ENCODE assay signal across 2 cellular contexts in the genomic region with DNA sequence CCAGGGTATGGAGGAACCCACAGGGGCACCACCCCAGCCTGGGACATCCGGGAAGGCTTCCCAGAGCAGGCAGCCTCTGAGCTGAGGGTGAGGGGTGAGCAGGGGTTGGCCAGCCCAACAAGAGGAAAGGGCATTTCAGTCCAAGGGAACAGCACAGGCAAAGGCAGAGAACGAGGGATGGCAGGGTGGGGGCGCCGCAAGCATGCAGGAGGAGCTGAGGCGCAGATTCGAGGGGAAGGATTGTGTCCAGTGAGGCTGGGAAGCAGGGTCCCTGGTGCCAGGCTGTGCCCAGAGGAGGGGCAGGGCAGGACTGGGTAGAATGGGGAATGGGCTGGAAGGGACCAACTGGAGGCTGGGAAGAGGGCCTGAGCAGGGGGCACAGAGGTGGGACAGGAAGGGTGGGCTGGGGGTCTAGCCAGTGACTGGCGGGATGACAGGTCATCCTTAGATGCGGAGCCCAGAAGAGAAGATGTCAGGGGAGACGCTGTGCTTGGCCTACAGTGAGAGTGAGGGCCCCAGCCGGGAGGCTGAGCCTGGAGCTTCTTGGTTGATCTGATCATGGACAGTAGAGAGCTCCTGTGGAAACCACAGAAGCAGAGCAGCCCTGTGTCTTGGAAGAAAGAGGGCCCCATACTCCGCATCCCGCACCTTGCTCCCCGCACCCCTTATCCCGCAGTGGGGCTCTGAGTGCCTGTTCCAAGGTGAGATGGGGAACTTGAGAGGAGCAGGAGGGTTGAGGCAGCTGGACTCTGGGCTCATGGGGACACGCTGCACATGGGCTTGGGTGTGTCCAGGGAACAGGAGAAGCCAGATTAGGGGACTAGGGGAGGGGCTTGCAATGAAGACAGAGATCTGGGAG.
TF ChIP-seq lines count a peak whose summit lies in the region.

No MANE protein-coding gene starts in this region.

TF ChIP-seq in IMR-90, 13 proteins besides CTCF, POLR2A, EP300 and RAD21:
- TF ChIP-seq MXI1 (IDR thresholded peaks at IDR 0.05; ENCODE audit: borderline replicate concordance, low read depth, low read length) (no peak), BHLHE40 (IDR thresholded peaks at IDR 0.05; ENCODE audit: low read depth, low read length) (no peak), RFX5 (IDR thresholded peaks at IDR 0.05; ENCODE audit: low read depth, low read length) (no peak), CEBPB (IDR thresholded peaks at IDR 0.05; ENCODE audit: low read depth, low read length) (no peak), NFE2L2 (IDR thresholded peaks at IDR 0.05; ENCODE audit: low read depth, low read length) (no peak), MAZ (IDR thresholded peaks at IDR 0.05; ENCODE audit: borderline replicate concordance, low read depth, low read length) (no peak), MAFK (IDR thresholded peaks at IDR 0.05; ENCODE audit: low read depth, low read length) (no peak), RCOR1 (IDR thresholded peaks at IDR 0.05; ENCODE audit: insufficient replicate concordance, low read length) (no peak), SMC3 (IDR thresholded peaks at IDR 0.05; ENCODE audit: low read depth, low read length) (no peak), FOS (IDR thresholded peaks at IDR 0.05; ENCODE audit: low read depth, low read length) (no peak)
- TF ChIP-seq, protein P1, sequence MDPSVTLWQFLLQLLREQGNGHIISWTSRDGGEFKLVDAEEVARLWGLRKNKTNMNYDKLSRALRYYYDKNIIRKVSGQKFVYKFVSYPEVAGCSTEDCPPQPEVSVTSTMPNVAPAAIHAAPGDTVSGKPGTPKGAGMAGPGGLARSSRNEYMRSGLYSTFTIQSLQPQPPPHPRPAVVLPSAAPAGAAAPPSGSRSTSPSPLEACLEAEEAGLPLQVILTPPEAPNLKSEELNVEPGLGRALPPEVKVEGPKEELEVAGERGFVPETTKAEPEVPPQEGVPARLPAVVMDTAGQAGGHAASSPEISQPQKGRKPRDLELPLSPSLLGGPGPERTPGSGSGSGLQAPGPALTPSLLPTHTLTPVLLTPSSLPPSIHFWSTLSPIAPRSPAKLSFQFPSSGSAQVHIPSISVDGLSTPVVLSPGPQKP (IDR thresholded peaks at IDR 0.05; ENCODE audit: borderline replicate concordance, low read depth, low read length): no peak
- TF ChIP-seq, protein P2, sequence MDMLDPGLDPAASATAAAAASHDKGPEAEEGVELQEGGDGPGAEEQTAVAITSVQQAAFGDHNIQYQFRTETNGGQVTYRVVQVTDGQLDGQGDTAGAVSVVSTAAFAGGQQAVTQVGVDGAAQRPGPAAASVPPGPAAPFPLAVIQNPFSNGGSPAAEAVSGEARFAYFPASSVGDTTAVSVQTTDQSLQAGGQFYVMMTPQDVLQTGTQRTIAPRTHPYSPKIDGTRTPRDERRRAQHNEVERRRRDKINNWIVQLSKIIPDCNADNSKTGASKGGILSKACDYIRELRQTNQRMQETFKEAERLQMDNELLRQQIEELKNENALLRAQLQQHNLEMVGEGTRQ (IDR thresholded peaks at IDR 0.05; ENCODE audit: low read depth, low read length): no peak

TF ChIP-seq in K562, 482 proteins besides CTCF, POLR2A, EP300 and RAD21:
- TF ChIP-seq, protein P3, sequence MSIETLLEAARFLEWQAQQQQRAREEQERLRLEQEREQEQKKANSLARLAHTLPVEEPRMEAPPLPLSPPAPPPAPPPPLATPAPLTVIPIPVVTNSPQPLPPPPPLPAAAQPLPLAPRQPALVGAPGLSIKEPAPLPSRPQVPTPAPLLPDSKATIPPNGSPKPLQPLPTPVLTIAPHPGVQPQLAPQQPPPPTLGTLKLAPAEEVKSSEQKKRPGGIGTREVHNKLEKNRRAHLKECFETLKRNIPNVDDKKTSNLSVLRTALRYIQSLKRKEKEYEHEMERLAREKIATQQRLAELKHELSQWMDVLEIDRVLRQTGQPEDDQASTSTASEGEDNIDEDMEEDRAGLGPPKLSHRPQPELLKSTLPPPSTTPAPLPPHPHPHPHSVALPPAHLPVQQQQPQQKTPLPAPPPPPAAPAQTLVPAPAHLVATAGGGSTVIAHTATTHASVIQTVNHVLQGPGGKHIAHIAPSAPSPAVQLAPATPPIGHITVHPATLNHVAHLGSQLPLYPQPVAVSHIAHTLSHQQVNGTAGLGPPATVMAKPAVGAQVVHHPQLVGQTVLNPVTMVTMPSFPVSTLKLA (conservative IDR thresholded peaks at IDR 0.05): peak in 1 of 2 experiments; percentile 60; a peak in 2 of 4 replicates
- TF ChIP-seq, protein P4, sequence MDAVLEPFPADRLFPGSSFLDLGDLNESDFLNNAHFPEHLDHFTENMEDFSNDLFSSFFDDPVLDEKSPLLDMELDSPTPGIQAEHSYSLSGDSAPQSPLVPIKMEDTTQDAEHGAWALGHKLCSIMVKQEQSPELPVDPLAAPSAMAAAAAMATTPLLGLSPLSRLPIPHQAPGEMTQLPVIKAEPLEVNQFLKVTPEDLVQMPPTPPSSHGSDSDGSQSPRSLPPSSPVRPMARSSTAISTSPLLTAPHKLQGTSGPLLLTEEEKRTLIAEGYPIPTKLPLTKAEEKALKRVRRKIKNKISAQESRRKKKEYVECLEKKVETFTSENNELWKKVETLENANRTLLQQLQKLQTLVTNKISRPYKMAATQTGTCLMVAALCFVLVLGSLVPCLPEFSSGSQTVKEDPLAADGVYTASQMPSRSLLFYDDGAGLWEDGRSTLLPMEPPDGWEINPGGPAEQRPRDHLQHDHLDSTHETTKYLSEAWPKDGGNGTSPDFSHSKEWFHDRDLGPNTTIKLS (IDR thresholded peaks at IDR 0.05; ENCODE audit: borderline replicate concordance, low read depth): no peak
- TF ChIP-seq, protein P5, sequence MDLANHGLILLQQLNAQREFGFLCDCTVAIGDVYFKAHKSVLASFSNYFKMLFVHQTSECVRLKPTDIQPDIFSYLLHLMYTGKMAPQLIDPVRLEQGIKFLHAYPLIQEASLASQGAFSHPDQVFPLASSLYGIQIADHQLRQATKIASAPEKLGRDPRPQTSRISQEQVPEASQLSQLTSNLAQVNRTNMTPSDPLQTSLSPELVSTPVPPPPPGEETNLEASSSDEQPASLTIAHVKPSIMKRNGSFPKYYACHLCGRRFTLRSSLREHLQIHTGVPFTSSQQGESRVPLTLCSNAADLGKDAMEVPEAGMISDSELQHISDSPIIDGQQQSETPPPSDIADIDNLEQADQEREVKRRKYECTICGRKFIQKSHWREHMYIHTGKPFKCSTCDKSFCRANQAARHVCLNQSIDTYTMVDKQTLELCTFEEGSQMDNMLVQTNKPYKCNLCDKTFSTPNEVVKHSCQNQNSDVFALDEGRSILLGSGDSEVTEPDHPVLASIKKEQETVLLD (IDR thresholded peaks at IDR 0.05): no peak
- TF ChIP-seq POU5F1 (IDR thresholded peaks at IDR 0.05; ENCODE audit: borderline replicate concordance, low read depth, low read length, partially characterized antibody) (no peak), TBP (optimal IDR thresholded peaks at IDR 0.05; ENCODE audit: low read depth, low read length) (no peak), ZKSCAN8 (CRISPR knock-in tag; IDR thresholded peaks at IDR 0.05) (no peak), CTBP1 (IDR thresholded peaks at IDR 0.05; ENCODE audit: borderline replicate concordance) (peak; percentile 20; the same call in 1 of the 2 replicates), KLF1 (tag; IDR thresholded peaks at IDR 0.05) (0 out of 2 replicates have a peak, but pooled peaks have one; percentile 27), POLR2B (IDR thresholded peaks at IDR 0.05; ENCODE audit: low read depth, partially characterized antibody) (no peak), JUNB (CRISPR knock-in tag; conservative IDR thresholded peaks at IDR 0.05) (no peak), TEAD1 (CRISPR knock-in tag; IDR thresholded peaks at IDR 0.05) (0 out of 4 replicates have a peak, but pooled peaks of 1 of the 2 experiments have one; percentile 15), HDAC2 (IDR thresholded peaks at IDR 0.05) (0 out of 2 replicates have a peak, but pooled peaks have one; percentile 37), L3MBTL2 (IDR thresholded peaks at IDR 0.05) (0 out of 2 replicates have a peak, but pooled peaks have one; percentile 20)
- TF ChIP-seq, protein P6, sequence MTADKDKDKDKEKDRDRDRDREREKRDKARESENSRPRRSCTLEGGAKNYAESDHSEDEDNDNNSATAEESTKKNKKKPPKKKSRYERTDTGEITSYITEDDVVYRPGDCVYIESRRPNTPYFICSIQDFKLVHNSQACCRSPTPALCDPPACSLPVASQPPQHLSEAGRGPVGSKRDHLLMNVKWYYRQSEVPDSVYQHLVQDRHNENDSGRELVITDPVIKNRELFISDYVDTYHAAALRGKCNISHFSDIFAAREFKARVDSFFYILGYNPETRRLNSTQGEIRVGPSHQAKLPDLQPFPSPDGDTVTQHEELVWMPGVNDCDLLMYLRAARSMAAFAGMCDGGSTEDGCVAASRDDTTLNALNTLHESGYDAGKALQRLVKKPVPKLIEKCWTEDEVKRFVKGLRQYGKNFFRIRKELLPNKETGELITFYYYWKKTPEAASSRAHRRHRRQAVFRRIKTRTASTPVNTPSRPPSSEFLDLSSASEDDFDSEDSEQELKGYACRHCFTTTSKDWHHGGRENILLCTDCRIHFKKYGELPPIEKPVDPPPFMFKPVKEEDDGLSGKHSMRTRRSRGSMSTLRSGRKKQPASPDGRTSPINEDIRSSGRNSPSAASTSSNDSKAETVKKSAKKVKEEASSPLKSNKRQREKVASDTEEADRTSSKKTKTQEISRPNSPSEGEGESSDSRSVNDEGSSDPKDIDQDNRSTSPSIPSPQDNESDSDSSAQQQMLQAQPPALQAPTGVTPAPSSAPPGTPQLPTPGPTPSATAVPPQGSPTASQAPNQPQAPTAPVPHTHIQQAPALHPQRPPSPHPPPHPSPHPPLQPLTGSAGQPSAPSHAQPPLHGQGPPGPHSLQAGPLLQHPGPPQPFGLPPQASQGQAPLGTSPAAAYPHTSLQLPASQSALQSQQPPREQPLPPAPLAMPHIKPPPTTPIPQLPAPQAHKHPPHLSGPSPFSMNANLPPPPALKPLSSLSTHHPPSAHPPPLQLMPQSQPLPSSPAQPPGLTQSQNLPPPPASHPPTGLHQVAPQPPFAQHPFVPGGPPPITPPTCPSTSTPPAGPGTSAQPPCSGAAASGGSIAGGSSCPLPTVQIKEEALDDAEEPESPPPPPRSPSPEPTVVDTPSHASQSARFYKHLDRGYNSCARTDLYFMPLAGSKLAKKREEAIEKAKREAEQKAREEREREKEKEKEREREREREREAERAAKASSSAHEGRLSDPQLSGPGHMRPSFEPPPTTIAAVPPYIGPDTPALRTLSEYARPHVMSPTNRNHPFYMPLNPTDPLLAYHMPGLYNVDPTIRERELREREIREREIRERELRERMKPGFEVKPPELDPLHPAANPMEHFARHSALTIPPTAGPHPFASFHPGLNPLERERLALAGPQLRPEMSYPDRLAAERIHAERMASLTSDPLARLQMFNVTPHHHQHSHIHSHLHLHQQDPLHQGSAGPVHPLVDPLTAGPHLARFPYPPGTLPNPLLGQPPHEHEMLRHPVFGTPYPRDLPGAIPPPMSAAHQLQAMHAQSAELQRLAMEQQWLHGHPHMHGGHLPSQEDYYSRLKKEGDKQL (CRISPR knock-in tag; IDR thresholded peaks at IDR 0.05; ENCODE audit: borderline replicate concordance): no peak
- TF ChIP-seq, protein P7, sequence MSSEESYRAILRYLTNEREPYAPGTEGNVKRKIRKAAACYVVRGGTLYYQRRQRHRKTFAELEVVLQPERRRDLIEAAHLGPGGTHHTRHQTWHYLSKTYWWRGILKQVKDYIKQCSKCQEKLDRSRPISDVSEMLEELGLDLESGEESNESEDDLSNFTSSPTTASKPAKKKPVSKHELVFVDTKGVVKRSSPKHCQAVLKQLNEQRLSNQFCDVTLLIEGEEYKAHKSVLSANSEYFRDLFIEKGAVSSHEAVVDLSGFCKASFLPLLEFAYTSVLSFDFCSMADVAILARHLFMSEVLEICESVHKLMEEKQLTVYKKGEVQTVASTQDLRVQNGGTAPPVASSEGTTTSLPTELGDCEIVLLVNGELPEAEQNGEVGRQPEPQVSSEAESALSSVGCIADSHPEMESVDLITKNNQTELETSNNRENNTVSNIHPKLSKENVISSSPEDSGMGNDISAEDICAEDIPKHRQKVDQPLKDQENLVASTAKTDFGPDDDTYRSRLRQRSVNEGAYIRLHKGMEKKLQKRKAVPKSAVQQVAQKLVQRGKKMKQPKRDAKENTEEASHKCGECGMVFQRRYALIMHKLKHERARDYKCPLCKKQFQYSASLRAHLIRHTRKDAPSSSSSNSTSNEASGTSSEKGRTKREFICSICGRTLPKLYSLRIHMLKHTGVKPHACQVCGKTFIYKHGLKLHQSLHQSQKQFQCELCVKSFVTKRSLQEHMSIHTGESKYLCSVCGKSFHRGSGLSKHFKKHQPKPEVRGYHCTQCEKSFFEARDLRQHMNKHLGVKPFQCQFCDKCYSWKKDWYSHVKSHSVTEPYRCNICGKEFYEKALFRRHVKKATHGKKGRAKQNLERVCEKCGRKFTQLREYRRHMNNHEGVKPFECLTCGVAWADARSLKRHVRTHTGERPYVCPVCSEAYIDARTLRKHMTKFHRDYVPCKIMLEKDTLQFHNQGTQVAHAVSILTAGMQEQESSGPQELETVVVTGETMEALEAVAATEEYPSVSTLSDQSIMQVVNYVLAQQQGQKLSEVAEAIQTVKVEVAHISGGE (CRISPR knock-in tag; IDR thresholded peaks at IDR 0.05): no peak
- TF ChIP-seq, protein P8, sequence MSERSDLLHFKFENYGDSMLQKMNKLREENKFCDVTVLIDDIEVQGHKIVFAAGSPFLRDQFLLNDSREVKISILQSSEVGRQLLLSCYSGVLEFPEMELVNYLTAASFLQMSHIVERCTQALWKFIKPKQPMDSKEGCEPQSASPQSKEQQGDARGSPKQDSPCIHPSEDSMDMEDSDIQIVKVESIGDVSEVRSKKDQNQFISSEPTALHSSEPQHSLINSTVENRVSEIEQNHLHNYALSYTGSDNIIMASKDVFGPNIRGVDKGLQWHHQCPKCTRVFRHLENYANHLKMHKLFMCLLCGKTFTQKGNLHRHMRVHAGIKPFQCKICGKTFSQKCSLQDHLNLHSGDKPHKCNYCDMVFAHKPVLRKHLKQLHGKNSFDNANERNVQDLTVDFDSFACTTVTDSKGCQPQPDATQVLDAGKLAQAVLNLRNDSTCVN (CRISPR knock-in tag; IDR thresholded peaks at IDR 0.05): no peak
- TF ChIP-seq, protein P9, sequence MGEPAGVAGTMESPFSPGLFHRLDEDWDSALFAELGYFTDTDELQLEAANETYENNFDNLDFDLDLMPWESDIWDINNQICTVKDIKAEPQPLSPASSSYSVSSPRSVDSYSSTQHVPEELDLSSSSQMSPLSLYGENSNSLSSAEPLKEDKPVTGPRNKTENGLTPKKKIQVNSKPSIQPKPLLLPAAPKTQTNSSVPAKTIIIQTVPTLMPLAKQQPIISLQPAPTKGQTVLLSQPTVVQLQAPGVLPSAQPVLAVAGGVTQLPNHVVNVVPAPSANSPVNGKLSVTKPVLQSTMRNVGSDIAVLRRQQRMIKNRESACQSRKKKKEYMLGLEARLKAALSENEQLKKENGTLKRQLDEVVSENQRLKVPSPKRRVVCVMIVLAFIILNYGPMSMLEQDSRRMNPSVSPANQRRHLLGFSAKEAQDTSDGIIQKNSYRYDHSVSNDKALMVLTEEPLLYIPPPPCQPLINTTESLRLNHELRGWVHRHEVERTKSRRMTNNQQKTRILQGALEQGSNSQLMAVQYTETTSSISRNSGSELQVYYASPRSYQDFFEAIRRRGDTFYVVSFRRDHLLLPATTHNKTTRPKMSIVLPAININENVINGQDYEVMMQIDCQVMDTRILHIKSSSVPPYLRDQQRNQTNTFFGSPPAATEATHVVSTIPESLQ (CRISPR knock-in tag; IDR thresholded peaks at IDR 0.05): no peak
